ENCODE assay signal across 11 cellular contexts in the genomic region with DNA sequence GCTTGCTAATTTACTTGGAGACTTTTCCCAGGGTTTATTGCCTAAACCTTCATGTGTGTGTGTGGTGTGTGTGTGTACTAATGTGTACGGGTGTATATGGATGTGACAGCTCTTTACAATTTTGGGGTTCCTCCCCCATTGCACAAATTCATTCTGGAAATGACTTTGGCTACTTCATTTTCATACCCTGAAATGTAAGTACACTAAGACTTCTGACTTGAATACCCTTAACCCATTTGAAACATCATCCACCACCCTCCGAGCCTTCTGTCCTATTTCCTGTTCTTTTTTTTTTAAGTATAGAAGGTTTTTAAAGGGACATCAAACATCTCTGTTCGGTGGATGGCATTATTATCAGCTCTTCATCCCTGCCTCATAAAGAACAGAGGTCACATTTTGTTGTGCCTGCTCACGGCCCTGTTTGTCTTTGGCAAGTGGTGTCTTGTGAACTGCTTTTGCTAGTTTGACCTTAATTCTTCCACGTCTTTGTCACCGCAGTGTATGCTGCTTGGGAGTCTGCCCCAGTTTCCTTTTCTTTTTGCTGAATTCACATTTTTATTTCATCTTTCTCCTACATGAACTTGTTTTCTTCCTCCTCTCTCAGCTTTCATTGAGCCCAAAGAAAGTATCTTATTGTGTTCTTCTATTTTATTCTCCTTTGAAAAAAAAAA.
DNase-seq lines count a peak whose midpoint lies in the region; ATAC-seq and TF ChIP-seq lines count a peak whose summit lies in the region.
"Had no signal": no experiment of that assay in that cellular context is flagged by ENCODE, and none has a peak within 500 bp of the region (broad histone marks: within the 10 kb centered on the region; RNA-seq: fewer than 3 reads in every experiment).

No MANE protein-coding gene starts in this region.

- TF ChIP-seq CTCF in tibial artery (IDR thresholded peaks at IDR 0.05) (no peak), Caco-2 (IDR thresholded peaks at IDR 0.05; ENCODE audit: insufficient read depth in 1 of 2, low read depth in 1 of 2, low read length in 1 of 2, severe bottlenecking in 1 of 2, unreplicated experiment in 1 of 2) (no peak)

- no peak overlapping the region for H2AFZ ChIP-seq in mesenchymal stem cell (ENCODE audit: low read depth, low read length)

- H3K4me3 Mint-ChIP-seq in activated T-cell treated with anti-CD3 and anti-CD28 coated beads, Interleukin-2, amount 50 U/mL, for 24 hours: peak overlapping the region; percentile 57
- H3K4me3 Mint-ChIP-seq in activated naive CD8-positive, alpha-beta T cell treated with anti-CD3 and anti-CD28 coated beads, Interleukin-2, amount 10 ng/mL, durations not matched to agents 7 days and 5 days: peak overlapping the region; percentile 48
- no peak overlapping the region for H3K4me3 Mint-ChIP-seq in Caco-2 (ENCODE audit: unreplicated experiment)

- no peak overlapping the region for H3K4ac ChIP-seq in mesenchymal stem cell (ENCODE audit: low read depth in 1 of 2, low read length in 2 of 2)

- CTCF ChIA-PET in Caco-2 (lab: Charles Lee): no interaction called here

- no peak for ATAC-seq in activated naive CD8-positive, alpha-beta T cell treated with anti-CD3 and anti-CD28 coated beads, Interleukin-2, amount 10 ng/mL, durations not matched to agents 7 days and 5 days (ENCODE audit: low read depth)

- H3K27ac ChIP-seq in mesenchymal stem cell (ENCODE audit: low read length, poor library complexity, severe bottlenecking): no peak overlapping the region
- H3K27ac ChIP-seq in tibial artery: peak overlapping the region; percentile 74

- no peak overlapping the region for H2BK5ac ChIP-seq in mesenchymal stem cell (ENCODE audit: low read depth, low read length, poor library complexity, severe bottlenecking)

- H2BK15ac ChIP-seq in mesenchymal stem cell (ENCODE audit: low read depth, poor library complexity, severe bottlenecking): no peak overlapping the region

- intact Hi-C loops in tibial artery (cut with DNase I; ENCODE audit: low total_unique reads) (no loop called here), Caco-2 (cut with micrococcal nuclease; ENCODE audit: unreplicated experiment) (no loop called here)

- H3K4me1 Mint-ChIP-seq in activated T-cell treated with anti-CD3 and anti-CD28 coated beads, Interleukin-2, amount 50 U/mL, for 24 hours (ENCODE audit: low read depth): peaks cover 51% of the 10 kb centered on the region
- H3K4me1 Mint-ChIP-seq in activated naive CD8-positive, alpha-beta T cell treated with anti-CD3 and anti-CD28 coated beads, Interleukin-2, amount 10 ng/mL, durations not matched to agents 7 days and 5 days: peaks cover 39% of the 10 kb centered on the region
- H3K4me1 Mint-ChIP-seq in Caco-2 (ENCODE audit: low read depth, unreplicated experiment): no peaks in the 10 kb centered on the region

- H3K4me3 ChIP-seq in mesenchymal stem cell (ENCODE audit: insufficient read depth in 1 of 2, low read depth in 1 of 2, low read length in 2 of 2) (peak overlapping the region in 1 of 2 experiments; percentile 68), tibial artery (no peak overlapping the region), Caco-2 (ENCODE audit: low read depth, low read length) (no peak overlapping the region)

- H3K79me1 ChIP-seq in mesenchymal stem cell (replicated peaks; ENCODE audit: low read length, poor library complexity, severe bottlenecking): no peaks in the 10 kb centered on the region

- H3K36me3 Mint-ChIP-seq in activated T-cell treated with anti-CD3 and anti-CD28 coated beads, Interleukin-2, amount 50 U/mL, for 24 hours (ENCODE audit: low read depth): peaks cover 2% of the 10 kb centered on the region
- peaks cover 2% of the 10 kb centered on the region for H3K36me3 Mint-ChIP-seq in activated naive CD8-positive, alpha-beta T cell treated with anti-CD3 and anti-CD28 coated beads, Interleukin-2, amount 10 ng/mL, durations not matched to agents 7 days and 5 days
- no peaks in the 10 kb centered on the region for H3K36me3 Mint-ChIP-seq in Caco-2 (ENCODE audit: insufficient read depth, unreplicated experiment)

- H2AK5ac ChIP-seq in mesenchymal stem cell (ENCODE audit: low read length, severe bottlenecking): no peak overlapping the region

- H2BK12ac ChIP-seq in mesenchymal stem cell (ENCODE audit: low read length in 2 of 2): no peak overlapping the region

- no peak overlapping the region for H4K91ac ChIP-seq in mesenchymal stem cell (ENCODE audit: low read length)

- POLR2A ChIA-PET in activated naive CD8-positive, alpha-beta T cell treated with anti-CD3 and anti-CD28 coated beads, Interleukin-2, amount 10 ng/mL, durations not matched to agents 7 days and 5 days (lab: Charles Lee): interaction anchor here (3.1 kb wide), 1 partner anchor 227 kb away, joined by 18 read pairs; no protein-coding TSS in a partner anchor
- POLR2A ChIA-PET in Caco-2 (lab: Charles Lee): no interaction called here

- H3K9me3 ChIP-seq in mesenchymal stem cell (ENCODE audit: control insufficient read depth, low read length) (no peaks in the 10 kb centered on the region), tibial artery (no peaks in the 10 kb centered on the region), Caco-2 (no peaks in the 10 kb centered on the region)

- no peaks in the 10 kb centered on the region for H3K27me3 Mint-ChIP-seq in activated T-cell treated with anti-CD3 and anti-CD28 coated beads, Interleukin-2, amount 50 U/mL, for 24 hours
- no peaks in the 10 kb centered on the region for H3K27me3 Mint-ChIP-seq in activated naive CD8-positive, alpha-beta T cell treated with anti-CD3 and anti-CD28 coated beads, Interleukin-2, amount 10 ng/mL, durations not matched to agents 7 days and 5 days
- H3K27me3 Mint-ChIP-seq in Caco-2 (ENCODE audit: insufficient read depth, unreplicated experiment): no peaks in the 10 kb centered on the region

- peak overlapping the region; percentile 86 for H3K9ac ChIP-seq in mesenchymal stem cell (ENCODE audit: low read length)

- no peak for DNase-seq in activated T-cell treated with anti-CD3 and anti-CD28 coated beads, Interleukin-2, amount 50 U/mL, for 24 hours
- DNase-seq in activated T-cell treated with anti-CD3 and anti-CD28 coated beads for 4 hours (no peak), mesenchymal stem cell (peak; percentile 9), tibial artery (no peak), Caco-2 (no peak), NCI-H2227 (lab: John Stamatoyannopoulos, UW; ENCODE audit: unreplicated experiment) (no peak), islet precursor cell (no peak)
- DNase-seq in activated naive CD8-positive, alpha-beta T cell treated with anti-CD3 and anti-CD28 coated beads, Interleukin-2, amount 10 ng/mL, durations not matched to agents 7 days and 5 days: no peak
- DNase-seq: erythroblast; NCI-H2081 treated with DMSO at 0.1 percent for 48 hours; stimulated activated naive CD4-positive, alpha-beta T cell treated with Interleukin-2 at 50 U/mL for 16 hours had no signal

- H3K4me1 ChIP-seq in mesenchymal stem cell (ENCODE audit: control insufficient read depth, insufficient read depth, low read depth, low read length) (peaks cover 4% of the 10 kb centered on the region), tibial artery (peaks cover 0 to 45% (median 28%) of the 10 kb centered on the region in 4 donors), Caco-2 (peaks cover 5% of the 10 kb centered on the region)

- H3K23ac ChIP-seq in mesenchymal stem cell (ENCODE audit: low read length in 2 of 2): no peak overlapping the region

- H3K36me3 ChIP-seq in mesenchymal stem cell (ENCODE audit: control insufficient read depth in 1 of 2, insufficient read depth in 2 of 2, low read depth in 1 of 2, low read length in 2 of 2) (no peaks in the 10 kb centered on the region), tibial artery (no peaks in the 10 kb centered on the region), Caco-2 (ENCODE audit: control insufficient read depth, insufficient read depth, low read length) (no peaks in the 10 kb centered on the region)

- no peak overlapping the region for H4K8ac ChIP-seq in mesenchymal stem cell (ENCODE audit: low read length)

- H3K14ac ChIP-seq in mesenchymal stem cell (ENCODE audit: low read length in 2 of 2): no peak overlapping the region

- 64% methylated on average over 3 of the region's 6 CpGs for WGBS in mesenchymal stem cell

- H3K27ac Mint-ChIP-seq in activated T-cell treated with anti-CD3 and anti-CD28 coated beads, Interleukin-2, amount 50 U/mL, for 24 hours: peak overlapping the region; percentile 80
- H3K27ac Mint-ChIP-seq in activated naive CD8-positive, alpha-beta T cell treated with anti-CD3 and anti-CD28 coated beads, Interleukin-2, amount 10 ng/mL, durations not matched to agents 7 days and 5 days: peak overlapping the region; percentile 17
- H3K27ac Mint-ChIP-seq in Caco-2 (ENCODE audit: unreplicated experiment): no peak overlapping the region

- no peak overlapping the region for H3K4me2 ChIP-seq in mesenchymal stem cell (ENCODE audit: low read length, poor library complexity, severe bottlenecking)

- no TSS peak for BruUV-seq in Caco-2 (replicated peaks; lab: Mats Ljungman, UMichigan)

- H3K9me3 Mint-ChIP-seq in activated T-cell treated with anti-CD3 and anti-CD28 coated beads, Interleukin-2, amount 50 U/mL, for 24 hours: no peaks in the 10 kb centered on the region
- H3K9me3 Mint-ChIP-seq in activated naive CD8-positive, alpha-beta T cell treated with anti-CD3 and anti-CD28 coated beads, Interleukin-2, amount 10 ng/mL, durations not matched to agents 7 days and 5 days: no peaks in the 10 kb centered on the region
- no peaks in the 10 kb centered on the region for H3K9me3 Mint-ChIP-seq in Caco-2 (ENCODE audit: unreplicated experiment)

- no peak overlapping the region for H3K18ac ChIP-seq in mesenchymal stem cell (ENCODE audit: low read depth in 1 of 2, low read length in 2 of 2)

- H2BK120ac ChIP-seq in mesenchymal stem cell (ENCODE audit: low read depth, low read length): no peak overlapping the region

- no peaks in the 10 kb centered on the region for H3K27me3 ChIP-seq in mesenchymal stem cell (ENCODE audit: control insufficient read depth in 1 of 2, insufficient read depth in 1 of 2, low read length in 2 of 2)
- no peaks in the 10 kb centered on the region for H3K27me3 ChIP-seq in tibial artery
- no peaks in the 10 kb centered on the region for H3K27me3 ChIP-seq in Caco-2 (replicated peaks; ENCODE audit: control insufficient read depth, insufficient read depth, low read length)
